Comparison of ENCODE assay signal across 15 cellular contexts in genomic region chr10:113151178-113151577, GRCh38.
A peak's percentile ranks its signal among the peaks of the same experiment; 100 is the strongest.
DNase-seq lines count a peak whose midpoint lies in the region; ATAC-seq and TF ChIP-seq lines count a peak whose summit lies in the region.
"Had no signal": no experiment of that assay in that cellular context is flagged by ENCODE, and none has a peak within 500 bp of the region (broad histone marks: within the 10 kb centered on the region; RNA-seq: fewer than 3 reads in every experiment).

No MANE protein-coding gene starts in this region.

- TF ChIP-seq POLR2A in NB4 (IDR thresholded peaks at IDR 0.05; ENCODE audit: extremely low read depth, insufficient read length), result no peak
- no peak for TF ChIP-seq POLR2A in right lobe of liver (IDR thresholded peaks at IDR 0.05)
- TF ChIP-seq POLR2A in uterus (IDR thresholded peaks at IDR 0.05), result no peak

- H3K9me3 ChIP-seq in right lobe of liver (no peaks in the 10 kb centered on the region), ascending aorta (no peaks in the 10 kb centered on the region), uterus (no peaks in the 10 kb centered on the region)
- H3K9me3 ChIP-seq: adrenal gland had no signal

- H3K27me3 ChIP-seq in right lobe of liver (no peaks in the 10 kb centered on the region), ascending aorta (no peaks in the 10 kb centered on the region), uterus (no peaks in the 10 kb centered on the region)
- H3K27me3 ChIP-seq: adrenal gland had no signal

- peak in 3 of 4 donors; percentile 17 to 38 (median 28) for ATAC-seq in right lobe of liver

- DNase-seq in AML-193 (lab: John Stamatoyannopoulos, UW) (peak; percentile 54 to 60), NB4 (ENCODE audit: low read depth) (peak; percentile 55), fibroblast of gingiva (ENCODE audit: low read depth) (peak; percentile 35), right lobe of liver (no peak), ascending aorta (ENCODE audit: low spot score in 2 of 2) (no peak), NAMALWA (ENCODE audit: low spot score) (no peak), uterus (no peak), superior temporal gyrus (ENCODE audit: extremely low spot score) (no peak)
- DNase-seq: activated CD8-positive, alpha-beta memory T cell treated with anti-CD3 and anti-CD28 coated beads for 24 hours; islet precursor cell; MM.1S; NCI-H2171; NCI-H748 treated with DMSO at 0.1 percent for 48 hours; T-helper 1 cell had no signal

- intact Hi-C loops in right lobe of liver (cut with DNase I), result no loop called here
- intact Hi-C loops in ascending aorta (cut with DNase I), result loop anchor here (5.0 kb wide), 1 partner anchor 236 kb away; no protein-coding TSS in a partner anchor
- intact Hi-C loops in uterus (cut with DNase I; ENCODE audit: low total_unique reads), result no loop called here

- H3K36me3 ChIP-seq in right lobe of liver (peaks cover 12 to 90% (median 50%) of the 10 kb centered on the region in 4 donors), ascending aorta (peaks cover 60 to 87% of the 10 kb centered on the region in 2 donors), uterus (no peaks in the 10 kb centered on the region)

- TF ChIP-seq CTCF in NB4 (IDR thresholded peaks at IDR 0.05; ENCODE audit: low read depth, low read length) (no peak), right lobe of liver (IDR thresholded peaks at IDR 0.05) (no peak), ascending aorta (IDR thresholded peaks at IDR 0.05) (no peak), uterus (IDR thresholded peaks at IDR 0.05) (no peak)

- H3K4me1 ChIP-seq in right lobe of liver (no peaks in the 10 kb centered on the region), ascending aorta (peaks cover 0 to 2% of the 10 kb centered on the region in 2 donors), uterus (no peaks in the 10 kb centered on the region)
- H3K4me1 ChIP-seq: adrenal gland had no signal

- H3K4me3 ChIP-seq in NB4 (ENCODE audit: low read depth, low read length) (no peak overlapping the region), right lobe of liver (no peak overlapping the region), ascending aorta (no peak overlapping the region), uterus (no peak overlapping the region)
- H3K4me3 ChIP-seq: adrenal gland had no signal

- H3K27ac ChIP-seq in right lobe of liver (no peak overlapping the region), ascending aorta (no peak overlapping the region), uterus (no peak overlapping the region)

- 60% methylated on average over 3 of the region's 4 CpGs for WGBS in right lobe of liver (ENCODE audit: insufficient coverage, low coverage, low lambda C conversion rate, missing lambda C conversion rate)

Comparison
In these comparisons a context has a peak if more than half of its experiments do, and no peak if none do; other contexts are left out.
1. DNase-seq: peak in AML-193 (2 of 2), NB4 (single experiment) and fibroblast of gingiva (single experiment); none in right lobe of liver (0 of 3), ascending aorta (0 of 2), NAMALWA (single experiment), uterus (0 of 2) and superior temporal gyrus (single experiment).